9 cellular contexts compared by ENCODE assay signal in the genomic region with DNA sequence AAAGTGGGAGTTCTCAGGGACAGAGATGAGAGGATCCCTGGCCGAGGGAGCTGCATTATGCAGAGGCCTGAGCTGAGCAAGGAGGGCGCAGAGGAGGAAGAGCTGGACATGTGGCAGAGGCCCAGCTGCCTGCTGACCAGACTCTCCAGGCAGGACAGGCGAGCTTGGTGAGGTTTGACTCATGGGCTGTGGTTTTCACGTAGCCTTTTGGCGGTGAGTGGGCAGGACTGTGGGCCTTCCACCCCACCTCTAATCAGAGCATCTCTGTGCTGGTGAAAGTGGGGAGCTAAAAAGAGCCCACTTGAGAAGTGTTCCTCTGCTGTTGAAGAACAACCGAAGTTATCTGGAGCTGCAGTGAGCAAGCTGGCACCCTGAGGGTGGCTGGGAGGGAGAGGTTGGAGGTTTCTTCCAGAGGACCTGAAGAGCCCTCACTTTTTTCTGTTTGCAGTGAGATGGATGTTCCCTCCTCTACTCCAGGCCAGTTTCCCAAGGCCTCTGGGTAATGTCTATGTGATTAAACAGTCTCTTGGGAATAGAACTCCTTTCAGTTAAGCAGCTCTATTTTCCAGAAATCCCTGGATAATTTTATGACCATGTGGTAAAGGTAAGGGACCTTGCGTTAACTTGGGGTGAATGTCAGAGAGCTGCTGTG. TPM values are rescaled to one million over a fixed set of nuclear protein-coding genes. Genes with fewer than 3 reads are reported as not detected.
DNase-seq lines count a peak whose midpoint lies in the region; ATAC-seq and TF ChIP-seq lines count a peak whose summit lies in the region.
"Had no signal": no experiment of that assay in that cellular context is flagged by ENCODE, and none has a peak within 500 bp of the region (broad histone marks: within the 10 kb centered on the region; RNA-seq: fewer than 3 reads in every experiment).

No MANE protein-coding gene starts in this region.

- peak overlapping the region; percentile 58 for H3K9ac ChIP-seq in GM23248
- peak overlapping the region in 1 of 3 donors; percentile 25 for H3K9ac ChIP-seq in skeletal muscle tissue (ENCODE audit: low read depth in 1 of 3, low read length in 3 of 3)

- WGBS in GM23248 (ENCODE audit: low coverage in 1 of 2, low lambda C conversion rate in 2 of 2, missing lambda C conversion rate in 2 of 2), 2 experiments, result 30 to 33% methylated on average over 7 of the region's 7 CpGs
- WGBS in right cardiac atrium, result 53% methylated on average over 7 of the region's 7 CpGs

- H3K27ac ChIP-seq in GM23248 (peak overlapping the region; percentile 86), ascending aorta (peak overlapping the region; percentile 48 to 60), right cardiac atrium (ENCODE audit: low read length) (peak overlapping the region; percentile 97), skeletal muscle tissue (ENCODE audit: low read depth, low read length) (peak overlapping the region; percentile 52), A673 (ENCODE audit: low read depth, low read length, poor library complexity, severe bottlenecking) (no peak overlapping the region)

- H3K27me3 ChIP-seq in GM23248 (replicated peaks; ENCODE audit: insufficient read depth), result no peaks in the 10 kb centered on the region
- no peaks in the 10 kb centered on the region for H3K27me3 ChIP-seq in ascending aorta
- no peaks in the 10 kb centered on the region for H3K27me3 ChIP-seq in right cardiac atrium (ENCODE audit: control insufficient read depth, insufficient read depth)
- no peaks in the 10 kb centered on the region for H3K27me3 ChIP-seq in skeletal muscle tissue (ENCODE audit: control insufficient read depth in 3 of 3, insufficient read depth in 3 of 3, low read length in 3 of 3)
- no peaks in the 10 kb centered on the region for H3K27me3 ChIP-seq in A673 (replicated peaks; ENCODE audit: insufficient read depth, low read depth, low read length, poor library complexity)

- H3K4me3 ChIP-seq in GM23248, result peak overlapping the region; percentile 40; the same call in 1 of the 2 replicates
- no peak overlapping the region for H3K4me3 ChIP-seq in ascending aorta
- H3K4me3 ChIP-seq in right cardiac atrium (ENCODE audit: low read length), result no peak overlapping the region
- H3K4me3 ChIP-seq in skeletal muscle tissue (ENCODE audit: low read length in 3 of 3), result no peak overlapping the region
- H3K4me3 ChIP-seq in A673 (ENCODE audit: low read depth, low read length, poor library complexity, severe bottlenecking), result no peak overlapping the region

- intact Hi-C loops in ascending aorta (cut with DNase I), result no loop called here
- intact Hi-C loops in right cardiac atrium (cut with DNase I), result no loop called here
- intact Hi-C loops in A673 (cut with micrococcal nuclease; ENCODE audit: unreplicated experiment), result no loop called here

- H3K4me3 Mint-ChIP-seq in natural killer cell treated with Interleukin-12 subunit alpha and Interleukin-12 subunit beta and Interleukin-15 and Interleukin-18, amount 100 ng/mL, for 72 hours, result no peak overlapping the region

- CTCF ChIA-PET in A673 (lab: Charles Lee), result no interaction called here

- H3K4me1 Mint-ChIP-seq in natural killer cell treated with Interleukin-12 subunit alpha and Interleukin-12 subunit beta and Interleukin-15 and Interleukin-18, amount 100 ng/mL, for 72 hours (ENCODE audit: low read depth in 2 of 2), result no peaks in the 10 kb centered on the region

- no peaks in the 10 kb centered on the region; the same call in 1 of the 2 replicates for H4K20me1 ChIP-seq in GM23248 (ENCODE audit: insufficient read depth)

- POLR2A ChIA-PET in A673 (lab: Charles Lee; ENCODE audit: low non-redundant PET), result no interaction called here

- H3K4me1 ChIP-seq in GM23248 (ENCODE audit: insufficient read depth), result peaks cover 41% of the 10 kb centered on the region
- peaks cover 0 to 42% of the 10 kb centered on the region in 2 donors for H3K4me1 ChIP-seq in ascending aorta
- H3K4me1 ChIP-seq in right cardiac atrium (ENCODE audit: control insufficient read depth, insufficient read depth, low read length), result peaks cover 33% of the 10 kb centered on the region
- peaks cover 39 to 42% (median 41%) of the 10 kb centered on the region in 3 donors for H3K4me1 ChIP-seq in skeletal muscle tissue (ENCODE audit: control insufficient read depth in 3 of 3, insufficient read depth in 3 of 3, low read length in 3 of 3)
- peaks cover 19% of the 10 kb centered on the region for H3K4me1 ChIP-seq in A673 (ENCODE audit: insufficient read depth, low read length, poor library complexity, severe bottlenecking)

- H2AFZ ChIP-seq in GM23248, result no peak overlapping the region

- H3K9me3 Mint-ChIP-seq in natural killer cell treated with Interleukin-12 subunit alpha and Interleukin-12 subunit beta and Interleukin-15 and Interleukin-18, amount 100 ng/mL, for 72 hours, result no peaks in the 10 kb centered on the region

- in situ Hi-C loops in GM23248 (cut with MboI), result no loop called here

- H3K27ac Mint-ChIP-seq in natural killer cell treated with Interleukin-12 subunit alpha and Interleukin-12 subunit beta and Interleukin-15 and Interleukin-18, amount 100 ng/mL, for 72 hours, result no peak overlapping the region

- H3K36me3 ChIP-seq in GM23248 (ENCODE audit: low read depth) (no peaks in the 10 kb centered on the region), ascending aorta (no peaks in the 10 kb centered on the region), skeletal muscle tissue (ENCODE audit: control insufficient read depth in 3 of 3, insufficient read depth in 3 of 3, low read length in 3 of 3) (no peaks in the 10 kb centered on the region), A673 (ENCODE audit: insufficient read depth, low read length, poor library complexity, severe bottlenecking) (no peaks in the 10 kb centered on the region)

- H3F3A ChIP-seq in GM23248 (ENCODE audit: insufficient read depth), result peaks cover 39% of the 10 kb centered on the region

- peak; percentile 66 to 73 for ATAC-seq in right cardiac atrium
- ATAC-seq in HG02973 (IDR thresholded peaks at IDR 0.05; ENCODE audit: unreplicated experiment), result no peak
- ATAC-seq in natural killer cell treated with Interleukin-12 subunit alpha and Interleukin-12 subunit beta and Interleukin-15 and Interleukin-18, amount 100 ng/mL, for 72 hours, result no peak

- TF ChIP-seq CTCF in ascending aorta (IDR thresholded peaks at IDR 0.05), result no peak
- TF ChIP-seq CTCF in A673 (conservative IDR thresholded peaks at IDR 0.05; ENCODE audit: low read depth, low read length), result no peak

- BruUV-seq in A673 (replicated peaks; lab: Mats Ljungman, UMichigan), result no TSS peak

- H3K9me3 ChIP-seq in GM23248 (ENCODE audit: low read depth), result no peaks in the 10 kb centered on the region
- H3K9me3 ChIP-seq in ascending aorta, result no peaks in the 10 kb centered on the region
- H3K9me3 ChIP-seq in right cardiac atrium (ENCODE audit: control insufficient read depth, low read length), result no peaks in the 10 kb centered on the region
- no peaks in the 10 kb centered on the region for H3K9me3 ChIP-seq in skeletal muscle tissue (ENCODE audit: control insufficient read depth in 3 of 3, low read length in 3 of 3)
- H3K9me3 ChIP-seq in A673 (ENCODE audit: low read depth, low read length, poor library complexity, severe bottlenecking), result no peaks in the 10 kb centered on the region

- H3K36me3 Mint-ChIP-seq in natural killer cell treated with Interleukin-12 subunit alpha and Interleukin-12 subunit beta and Interleukin-15 and Interleukin-18, amount 100 ng/mL, for 72 hours, result no peaks in the 10 kb centered on the region

- no peaks in the 10 kb centered on the region for H3K9me2 ChIP-seq in GM23248 (ENCODE audit: insufficient read depth)

- H3K4me2 ChIP-seq in GM23248 (ENCODE audit: unreplicated experiment), result peak overlapping the region; percentile 52

- H3K79me2 ChIP-seq in GM23248 (ENCODE audit: insufficient read depth), result peaks cover 96% of the 10 kb centered on the region

- DNase-seq in GM23248 (peak; percentile 96), ascending aorta (ENCODE audit: low spot score in 2 of 2) (peak in 1 of 2 donors; percentile 70), right cardiac atrium (peak; percentile 55 to 82 (median 80)), A673 (ENCODE audit: low spot score) (no peak)
- DNase-seq in activated CD4-positive, alpha-beta T cell treated with anti-CD3 and anti-CD28 coated beads, Interleukin-2, amount 50 U/mL, for 1 hour, result no peak
- no peak for DNase-seq in natural killer cell treated with Interleukin-12 subunit alpha and Interleukin-12 subunit beta and Interleukin-15 and Interleukin-18, amount 100 ng/mL, for 72 hours (ENCODE audit: low spot score)
- DNase-seq: stimulated activated naive CD4-positive, alpha-beta T cell had no signal

- H3K27me3 Mint-ChIP-seq in natural killer cell treated with Interleukin-12 subunit alpha and Interleukin-12 subunit beta and Interleukin-15 and Interleukin-18, amount 100 ng/mL, for 72 hours, result peaks cover 8 to 23% of the 10 kb centered on the region in 2 donors

RNA-seq across cellular contexts. Expression of gene EPN2, which starts 11.9 kb away (rescaled TPM):
- 21.2 and 25.3 TPM in 2 replicates for total RNA-seq in GM23248 (2014; rRNA removed; shearing (Covaris generic))
- 54.0 and 56.2 TPM in 2 replicates for polyA plus RNA-seq in GM23248 (2016; fragmentation: Nextera tagmentation; extraction: Ambion mirVana)
- total RNA-seq in ascending aorta, result 51.0 TPM
- total RNA-seq in right cardiac atrium, result 100 to 1,000 TPM in 3 of 4 donors, 10 to 100 TPM in 1; 83.3 to 138 (median 121) TPM
- polyA plus RNA-seq in right cardiac atrium, result 50.2 TPM
- 18.3 TPM for total RNA-seq in skeletal muscle tissue
- 10 to 100 TPM in 1 of 2 donors, 1 to 10 TPM in 1; 1.5 to 20.3 TPM for total RNA-seq in natural killer cell treated with Interleukin-12 subunit alpha and Interleukin-12 subunit beta and Interleukin-15 and Interleukin-18, amount 100 ng/mL, for 72 hours
- 52.0 and 55.6 TPM in 2 replicates for total RNA-seq in A673 (2021)

Comparison
In these comparisons a context has a peak if more than half of its experiments do, and no peak if none do; other contexts are left out.
1. DNase-seq: peak in GM23248 (single experiment) and right cardiac atrium (3 of 3); none in activated CD4-positive, alpha-beta T cell treated with anti-CD3 and anti-CD28 coated beads, Interleukin-2, amount 50 U/mL, for 1 hour (single experiment), natural killer cell treated with Interleukin-12 subunit alpha and Interleukin-12 subunit beta and Interleukin-15 and Interleukin-18, amount 100 ng/mL, for 72 hours (single experiment) and A673 (single experiment).
2. ATAC-seq: peak in right cardiac atrium (2 of 2); none in HG02973 (single experiment) and natural killer cell treated with Interleukin-12 subunit alpha and Interleukin-12 subunit beta and Interleukin-15 and Interleukin-18, amount 100 ng/mL, for 72 hours (0 of 2).